17 cellular contexts compared by ENCODE assay signal in genomic region chr6:163842467-163842866, GRCh38.
"Had no signal": no experiment of that assay in that cellular context is flagged by ENCODE, and none has a peak within 500 bp of the region (broad histone marks: within the 10 kb centered on the region; RNA-seq: fewer than 3 reads in every experiment).

No MANE protein-coding gene starts in this region.

- ATAC-seq: activated naive CD4-positive, alpha-beta T cell treated with anti-CD3 and anti-CD28 coated beads, Interleukin-2, amount 50 U/mL, for 72 hours; gastroesophageal sphincter; left lobe of liver; sciatic nerve; stimulated activated naive CD8-positive, alpha-beta T cell treated with anti-CD3 and anti-CD28 coated beads, Interleukin-15, amount 100 ng/mL, for 72 hours had no signal

- DNase-seq: activated CD4-positive, alpha-beta T cell treated with anti-CD3 and anti-CD28 coated beads for 1 hour; activated CD8-positive, alpha-beta memory T cell treated with anti-CD3 and anti-CD28 coated beads for 24 hours; activated CD8-positive, alpha-beta memory T cell treated with anti-CD3 and anti-CD28 coated beads, Interleukin-2, amount 50 U/mL, for 48 hours; activated gamma-delta T cell treated with Interleukin-2 at 50 U/mL for 16 hours; adrenal gland; effector CD8-positive, alpha-beta T cell; heart left ventricle; kidney; stimulated activated CD4-positive, alpha-beta T cell treated with anti-CD3 and anti-CD28 coated beads, Interleukin-4, amount 100 ng/mL, for 1 hour; stimulated activated naive CD8-positive, alpha-beta T cell treated with anti-CD3 and anti-CD28 coated beads, Interleukin-15, amount 100 ng/mL, for 72 hours; transverse colon; uterus; WERI-Rb-1 had no signal
